13 cellular contexts compared by ENCODE assay signal in genomic region chr12:117486840-117487659, GRCh38.
DNase-seq lines count a peak whose midpoint lies in the region; ATAC-seq and TF ChIP-seq lines count a peak whose summit lies in the region.
"Had no signal": no experiment of that assay in that cellular context is flagged by ENCODE, and none has a peak within 500 bp of the region (broad histone marks: within the 10 kb centered on the region; RNA-seq: fewer than 3 reads in every experiment).

No MANE protein-coding gene starts in this region.

- CTCF ChIA-PET in AG04449 (lab: Yijun Ruan, JAX) = no interaction called here

- H3K9me3 ChIP-seq in body of pancreas (no peaks in the 10 kb centered on the region), transverse colon (no peaks in the 10 kb centered on the region)

- no peak for TF ChIP-seq EP300 in transverse colon (IDR thresholded peaks at IDR 0.05; ENCODE audit: low read depth)

- TF ChIP-seq POLR2A in body of pancreas (IDR thresholded peaks at IDR 0.05) = no peak
- no peak for TF ChIP-seq POLR2A in transverse colon (IDR thresholded peaks at IDR 0.05)

- WGBS in body of pancreas, 2 donors = 31 to 53% methylated on average over 5 of the region's 5 CpGs
- WGBS in transverse colon (ENCODE audit: low coverage in 1 of 2), 2 donors = 52 to 55% methylated on average over 2 to 5 of the region's 5 CpGs

- ATAC-seq in body of pancreas = peak; percentile 74
- ATAC-seq in HG03571 (IDR thresholded peaks at IDR 0.05; ENCODE audit: unreplicated experiment) = no peak
- no peak for ATAC-seq in HG03520 (IDR thresholded peaks at IDR 0.05; ENCODE audit: unreplicated experiment)

- H3K27ac ChIP-seq in body of pancreas (no peak overlapping the region), transverse colon (no peak overlapping the region)
- H3K27ac ChIP-seq: heart right ventricle had no signal

- no peak for TF ChIP-seq CTCF in AG04449 (IDR thresholded peaks at IDR 0.05; ENCODE audit: insufficient read depth, low read length, missing control alignments)
- TF ChIP-seq CTCF in body of pancreas (IDR thresholded peaks at IDR 0.05) = no peak
- no peak for TF ChIP-seq CTCF in transverse colon (IDR thresholded peaks at IDR 0.05)

- H3K4me1 ChIP-seq in body of pancreas = peaks cover 6% of the 10 kb centered on the region
- no peaks in the 10 kb centered on the region for H3K4me1 ChIP-seq in transverse colon

- H3K27me3 ChIP-seq in body of pancreas = no peaks in the 10 kb centered on the region
- H3K27me3 ChIP-seq in transverse colon = no peaks in the 10 kb centered on the region

- in situ Hi-C loops in transverse colon (cut with MboI; ENCODE audit: low pct_ligation_motif_present in 1 of 4, low pct_unique_long_range_greater_than_20kb in 1 of 4, low sequenced_read_pairs in 3 of 4) = no loop called here

- H3K4me3 ChIP-seq in AG04449 (ENCODE audit: low read depth, low read length) (no peak overlapping the region), body of pancreas (no peak overlapping the region), transverse colon (no peak overlapping the region)
- H3K4me3 ChIP-seq: heart right ventricle had no signal

- peak; percentile 2 for DNase-seq in AG04449 (ENCODE audit: low read depth, low spot score)
- DNase-seq in HT1080 (ENCODE audit: low read depth) = peak; percentile 57
- DNase-seq in body of pancreas = peak; percentile 39 to 85 (median 46)
- peak; percentile 28 for DNase-seq in myocyte (ENCODE audit: low read depth)
- DNase-seq in transverse colon = no peak
- no peak for DNase-seq in NCI-H2029 treated with DMSO at 0.1 percent for 48 hours (lab: John Stamatoyannopoulos, UW)
- DNase-seq: activated CD8-positive, alpha-beta memory T cell treated with anti-CD3 and anti-CD28 coated beads, Interleukin-2, amount 50 U/mL, for 48 hours; CD4-positive, alpha-beta memory T cell; NCI-H2171; occipital lobe had no signal

- POLR2A ChIA-PET in AG04449 (lab: Yijun Ruan, JAX) = no interaction called here

- intact Hi-C loops in body of pancreas (cut with DNase I) = no loop called here
- intact Hi-C loops in transverse colon (cut with DNase I; ENCODE audit: low total_unique reads) = no loop called here

- no peaks in the 10 kb centered on the region for H3K36me3 ChIP-seq in body of pancreas (replicated peaks in 1 of 2; ENCODE audit: insufficient read depth in 1 of 2, low read depth in 2 of 2)
- no peaks in the 10 kb centered on the region for H3K36me3 ChIP-seq in transverse colon
- H3K36me3 ChIP-seq: heart right ventricle had no signal

Comparison
In these comparisons a context has a peak if more than half of its experiments do, and no peak if none do; other contexts are left out.
1. DNase-seq: peak in AG04449 (single experiment), HT1080 (single experiment), body of pancreas (4 of 4) and myocyte (single experiment); none in transverse colon (single experiment) and NCI-H2029 treated with DMSO at 0.1 percent for 48 hours (single experiment).